In genomic region chr2:46072146-46072820, GRCh38 we compare ENCODE assay signal across 16 cellular contexts.
DNase-seq lines count a peak whose midpoint lies in the region; ATAC-seq and TF ChIP-seq lines count a peak whose summit lies in the region.
"Had no signal": no experiment of that assay in that cellular context is flagged by ENCODE, and none has a peak within 500 bp of the region (broad histone marks: within the 10 kb centered on the region; RNA-seq: fewer than 3 reads in every experiment).

No MANE protein-coding gene starts in this region.

- peaks cover 36% of the 10 kb centered on the region for H3F3A ChIP-seq in SK-N-SH (replicated peaks; ENCODE audit: insufficient read depth)

- H3K9ac ChIP-seq in SK-N-SH, result peak overlapping the region; percentile 72; the same call in 1 of the 2 replicates

- ATAC-seq in upper lobe of left lung (ENCODE audit: low FRiP score in 2 of 2), result no peak
- ATAC-seq: effector memory CD8-positive, alpha-beta T cell; gastroesophageal sphincter had no signal

- H3K36me3 ChIP-seq in SK-N-SH (replicated peaks in 1 of 2; ENCODE audit: control insufficient read depth in 1 of 2, insufficient read depth in 2 of 2, low read length in 1 of 2) (no peaks in the 10 kb centered on the region), upper lobe of left lung (peaks cover 0 to 4% (median 0%) of the 10 kb centered on the region in 4 donors)
- H3K36me3 ChIP-seq: prostate gland, thyroid gland had no signal

- no peaks in the 10 kb centered on the region for H3K9me2 ChIP-seq in SK-N-SH

- DNase-seq in EL (peak; percentile 82), SK-N-SH (no peak), iris pigment epithelial cell (ENCODE audit: low read depth) (peak; percentile 85), upper lobe of left lung (no peak), NOMO-1 treated with DMSO at 0.1 percent for 48 hours (lab: John Stamatoyannopoulos, UW; ENCODE audit: unreplicated experiment) (no peak), substantia nigra (lab: John Stamatoyannopoulos, UW) (no peak), globus pallidus (ENCODE audit: low spot score) (no peak)
- no peak for DNase-seq in activated CD4-positive, CD25-positive, alpha-beta regulatory T cell treated with anti-CD3 and anti-CD28 coated beads, Interleukin-2, amount 50 U/mL, for 72 hours
- DNase-seq: activated CD8-positive, alpha-beta memory T cell treated with anti-CD3 and anti-CD28 coated beads for 24 hours; activated effector memory CD4-positive, alpha-beta T cell treated with anti-CD3 and anti-CD28 coated beads, Interleukin-2, amount 50 U/mL, for 16 hours; COR-L47; effector memory CD8-positive, alpha-beta T cell; GOT3; thyroid gland had no signal

- no peak overlapping the region for H3K4me3 ChIP-seq in SK-N-SH (ENCODE audit: low read depth in 2 of 2, low read length in 1 of 2)
- no peak overlapping the region for H3K4me3 ChIP-seq in upper lobe of left lung
- H3K4me3 ChIP-seq: gastroesophageal sphincter, prostate gland, thyroid gland had no signal

- H3K79me2 ChIP-seq in SK-N-SH (ENCODE audit: insufficient read depth), result peaks cover 29% of the 10 kb centered on the region

- no peak for TF ChIP-seq RAD21 in SK-N-SH (IDR thresholded peaks at IDR 0.05; ENCODE audit: low read length)

- TF ChIP-seq EP300 in SK-N-SH (IDR thresholded peaks at IDR 0.05; ENCODE audit: borderline replicate concordance in 1 of 2, low read depth in 1 of 2, low read length in 1 of 2), result no peak
- no peak for TF ChIP-seq EP300 in upper lobe of left lung (IDR thresholded peaks at IDR 0.05)

- no peak for TF ChIP-seq CTCF in SK-N-SH (IDR thresholded peaks at IDR 0.05)
- TF ChIP-seq CTCF in upper lobe of left lung (IDR thresholded peaks at IDR 0.05), result no peak

- peaks cover 36 to 45% of the 10 kb centered on the region in 2 experiments for H3K4me1 ChIP-seq in SK-N-SH (ENCODE audit: control insufficient read depth in 1 of 2, insufficient read depth in 2 of 2, low read depth in 1 of 2, low read length in 1 of 2)
- H3K4me1 ChIP-seq in upper lobe of left lung, result peaks cover 0 to 13% (median 8%) of the 10 kb centered on the region in 4 donors
- H3K4me1 ChIP-seq: gastroesophageal sphincter, prostate gland had no signal

- POLR2A ChIA-PET in SK-N-SH (lab: Yijun Ruan, JAX), result interaction anchor here (2.1 kb wide), 1 partner anchor 225 kb away, joined by 8 read pairs; the partner anchor contains the start of gene EPAS1

- WGBS in SK-N-SH (ENCODE audit: low lambda C conversion rate), result 91% methylated on average over 8 of the region's 8 CpGs
- WGBS in upper lobe of left lung, 2 donors, result 65 to 71% methylated on average over 8 of the region's 8 CpGs

- no peaks in the 10 kb centered on the region for H3K9me3 ChIP-seq in SK-N-SH
- H3K9me3 ChIP-seq in upper lobe of left lung, result no peaks in the 10 kb centered on the region
- H3K9me3 ChIP-seq: gastroesophageal sphincter, prostate gland, thyroid gland had no signal

- no peaks in the 10 kb centered on the region for H4K20me1 ChIP-seq in SK-N-SH (ENCODE audit: insufficient read depth)

- CTCF ChIA-PET in SK-N-SH (lab: Yijun Ruan, JAX), result interaction anchor here (0.8 to 5.8 kb wide), 10 partner anchors 9 to 579 kb away, joined by 3 to 49 read pairs (median 3); no protein-coding TSS in a partner anchor

- peak overlapping the region; percentile 93 to 94 for H3K27ac ChIP-seq in SK-N-SH (ENCODE audit: low read depth in 2 of 2, low read length in 1 of 2)
- H3K27ac ChIP-seq in upper lobe of left lung, result peak overlapping the region; percentile 64 to 79 (median 76)
- no peak overlapping the region for H3K27ac ChIP-seq in substantia nigra (ENCODE audit: low read depth, low read length, poor library complexity, severe bottlenecking)
- H3K27ac ChIP-seq: prostate gland, thyroid gland had no signal

- H3K4me2 ChIP-seq in SK-N-SH, result peak overlapping the region; percentile 79

- no peaks in the 10 kb centered on the region for H3K27me3 ChIP-seq in SK-N-SH (ENCODE audit: insufficient read depth)
- no peaks in the 10 kb centered on the region for H3K27me3 ChIP-seq in upper lobe of left lung
- H3K27me3 ChIP-seq: gastroesophageal sphincter, thyroid gland had no signal

- no peak overlapping the region for H2AFZ ChIP-seq in SK-N-SH (ENCODE audit: low read depth)

- no peak for TF ChIP-seq POLR2A in upper lobe of left lung (IDR thresholded peaks at IDR 0.05)

TF ChIP-seq in SK-N-SH, 30 proteins besides CTCF, POLR2A, EP300 and RAD21:
- TF ChIP-seq JUND (IDR thresholded peaks at IDR 0.05) (no peak), MAX (IDR thresholded peaks at IDR 0.05; ENCODE audit: low read depth) (no peak), TCF12 (IDR thresholded peaks at IDR 0.05) (no peak; the same call in 1 of the 2 replicates), YY1 (IDR thresholded peaks at IDR 0.05; ENCODE audit: low read depth) (no peak), REST (IDR thresholded peaks at IDR 0.05; ENCODE audit: low read depth, low read length) (no peak), POLR2AphosphoS5 (IDR thresholded peaks at IDR 0.05; ENCODE audit: low read depth, low read length) (no peak; the same call in 1 of the 2 replicates), USF2 (IDR thresholded peaks at IDR 0.05; ENCODE audit: borderline replicate concordance, low read depth, low read length) (no peak), EZH2phosphoT487 (IDR thresholded peaks at IDR 0.05; ENCODE audit: borderline replicate concordance, low read depth) (no peak)
TF ChIP-seq in SK-N-SH: peak in this region for 0.

Comparison
In these comparisons a context has a peak if more than half of its experiments do, and no peak if none do; other contexts are left out.
1. DNase-seq: peak in EL (single experiment) and iris pigment epithelial cell (single experiment); none in SK-N-SH (single experiment), upper lobe of left lung (0 of 2), NOMO-1 treated with DMSO at 0.1 percent for 48 hours (single experiment), substantia nigra (0 of 49), globus pallidus (single experiment) and activated CD4-positive, CD25-positive, alpha-beta regulatory T cell treated with anti-CD3 and anti-CD28 coated beads, Interleukin-2, amount 50 U/mL, for 72 hours (single experiment).